In genomic region chr16:31192856-31193642, GRCh38 we compare ENCODE assay signal across 26 cellular contexts. TPM values are rescaled to one million over a fixed set of nuclear protein-coding genes. Genes with fewer than 3 reads are reported as not detected.
DNase-seq lines count a peak whose midpoint lies in the region; ATAC-seq, FAIRE-seq and TF ChIP-seq lines count a peak whose summit lies in the region.
"Had no signal": no experiment of that assay in that cellular context is flagged by ENCODE, and none has a peak within 500 bp of the region (broad histone marks: within the 10 kb centered on the region; RNA-seq: fewer than 3 reads in every experiment).

No MANE protein-coding gene starts in this region.

- H3K79me1 ChIP-seq in H1 (ENCODE audit: low read depth, low read length): peaks cover 7% of the 10 kb centered on the region

- TF ChIP-seq RAD21 in H1 (IDR thresholded peaks at IDR 0.05 in 1 of 2, conservative IDR thresholded peaks at IDR 0.05 in 1 of 2; ENCODE audit: low read depth in 2 of 2, low read length in 2 of 2): no peak

- H4K5ac ChIP-seq in H1 (ENCODE audit: insufficient read length, low read depth, low read length): no peak overlapping the region

- H3K9me3 Mint-ChIP-seq in WTC11 (no peaks in the 10 kb centered on the region), type B pancreatic cell (no peaks in the 10 kb centered on the region)
- H3K9me3 Mint-ChIP-seq: activated naive CD8-positive, alpha-beta T cell treated with anti-CD3 and anti-CD28 coated beads, Interleukin-2, amount 10 ng/mL, durations not matched to agents 7 days and 5 days; CD8-positive, alpha-beta memory T cell; T-helper 1 cell treated with Interleukin-12 subunit alpha and Interleukin-12 subunit beta and Interleukin-4 antibody, amounts not matched to agents 30 μg/mL and 1 μg/mL, for 36 hours had no signal

- H3K4me3 Mint-ChIP-seq in WTC11 (no peak overlapping the region), type B pancreatic cell (no peak overlapping the region)
- H3K4me3 Mint-ChIP-seq: activated naive CD8-positive, alpha-beta T cell treated with anti-CD3 and anti-CD28 coated beads, Interleukin-2, amount 10 ng/mL, durations not matched to agents 7 days and 5 days; T-helper 1 cell treated with Interleukin-12 subunit alpha and Interleukin-12 subunit beta and Interleukin-4 antibody, amounts not matched to agents 30 μg/mL and 1 μg/mL, for 36 hours had no signal

- H3K9me3 ChIP-seq in right cardiac atrium (ENCODE audit: control insufficient read depth, low read length) (no peaks in the 10 kb centered on the region), H1 (ENCODE audit: insufficient read depth in 2 of 2, low read depth in 1 of 2, low read length in 1 of 2) (no peaks in the 10 kb centered on the region)
- H3K9me3 ChIP-seq: breast epithelium, gastrocnemius medialis, right atrium auricular region had no signal

- TF ChIP-seq EP300 in H1 (IDR thresholded peaks at IDR 0.05; ENCODE audit: borderline replicate concordance in 1 of 2, low read depth in 2 of 2, low read length in 2 of 2): no peak

- H3K4me2 ChIP-seq in H1 (ENCODE audit: insufficient read depth in 1 of 2, low read depth in 2 of 2, low read length in 2 of 2): no peak overlapping the region
- H3K4me2 ChIP-seq: KMS-11 had no signal

- H3K14ac ChIP-seq in H1 (ENCODE audit: insufficient read length): no peak overlapping the region

- peak; percentile 27 to 60 for TF ChIP-seq POLR2A in H1 (IDR thresholded peaks at IDR 0.05; ENCODE audit: control extremely low read depth in 1 of 2, low read depth in 2 of 2, low read length in 2 of 2)

- no peak overlapping the region for H2BK20ac ChIP-seq in H1 (ENCODE audit: low read length)

- peaks cover 58 to 86% (median 83%) of the 10 kb centered on the region in 4 experiments for H3K36me3 ChIP-seq in H1 (ENCODE audit: control insufficient read depth in 2 of 4, insufficient read depth in 4 of 4, low read length in 3 of 4)

- no peak overlapping the region for H2AFZ ChIP-seq in H1 (ENCODE audit: low read length)

- H4K91ac ChIP-seq in H1 (replicated peaks; ENCODE audit: insufficient read length, low read length): no peak overlapping the region

- POLR2A ChIA-PET in WTC11 (lab: Charles Lee): interaction anchor here (0.7 to 1.8 kb wide), 5 partner anchors 9 to 163 kb away, joined by 4 to 8 read pairs (median 6); partner anchors contain the start of genes FUS and PYCARD
- POLR2A ChIA-PET in H1 (lab: Charles Lee; ENCODE audit: partially characterized antibody): interaction anchor here (0.7 to 17.4 kb wide), 14 partner anchors 8 to 144 kb away, joined by 3 to 430 read pairs (median 6); partner anchors contain the start of genes FUS, KAT8, PRSS8 and PYCARD

- H4K8ac ChIP-seq in H1 (ENCODE audit: extremely low read depth, insufficient read depth, low read length): peak overlapping the region; percentile 28; the same call in 1 of the 2 replicates

- H3K4me3 ChIP-seq in right cardiac atrium (ENCODE audit: low read length) (no peak overlapping the region), H1 (ENCODE audit: extremely low read depth in 1 of 4, insufficient read depth in 2 of 4, low read depth in 3 of 4, low read length in 4 of 4) (no peak overlapping the region)
- H3K4me3 ChIP-seq: breast epithelium, gastrocnemius medialis, right atrium auricular region had no signal

- no peaks in the 10 kb centered on the region for H3K4me1 Mint-ChIP-seq in WTC11
- H3K4me1 Mint-ChIP-seq in type B pancreatic cell (ENCODE audit: unreplicated experiment): no peaks in the 10 kb centered on the region

- H2BK12ac ChIP-seq in H1 (ENCODE audit: low read depth, low read length): no peak overlapping the region

- H2BK15ac ChIP-seq in H1 (ENCODE audit: low read length): no peak overlapping the region

- 90% methylated on average over 16 of the region's 16 CpGs for WGBS in right cardiac atrium
- 96% methylated on average over 16 of the region's 16 CpGs; no CpG with 5 or more reads in 1 of the 2 experiments for WGBS in H1 (ENCODE audit: extremely low coverage in 1 of 2, insufficient coverage in 1 of 2, insufficient read length in 1 of 2, insufficient replicate concordance in 2 of 2, low coverage in 1 of 2, low lambda C conversion rate in 2 of 2, missing lambda C conversion rate in 1 of 2), 2 experiments

- H3K4me1 ChIP-seq in right cardiac atrium (ENCODE audit: control insufficient read depth, insufficient read depth, low read length) (no peaks in the 10 kb centered on the region), H1 (replicated peaks in 1 of 4; ENCODE audit: control insufficient read depth in 3 of 4, insufficient read depth in 4 of 4, low read length in 3 of 4) (no peaks in the 10 kb centered on the region)
- H3K4me1 ChIP-seq: breast epithelium, gastrocnemius medialis, right atrium auricular region had no signal

- H3K27ac ChIP-seq in right cardiac atrium (ENCODE audit: low read length) (no peak overlapping the region), H1 (ENCODE audit: low read depth, low read length) (no peak overlapping the region)
- H3K27ac ChIP-seq: breast epithelium, gastrocnemius medialis, KMS-11, right atrium auricular region had no signal

- H3K36me3 Mint-ChIP-seq in WTC11 (peaks cover 83% of the 10 kb centered on the region), type B pancreatic cell (peaks cover 58% of the 10 kb centered on the region)

- H3K79me2 ChIP-seq in H1 (ENCODE audit: control insufficient read depth in 1 of 2, insufficient read depth in 2 of 2, low read length in 2 of 2): peaks cover 0 to 30% of the 10 kb centered on the region in 2 experiments; a peak in 2 of 4 replicates

- DNase-seq in cardiac septum (ENCODE audit: low spot score): peak; percentile 51
- no peak for DNase-seq in right cardiac atrium
- DNase-seq in WTC11 (ENCODE audit: low spot score): no peak
- DNase-seq in H1 (ENCODE audit: low read depth in 1 of 2, low spot score in 2 of 2): no peak
- no peak for DNase-seq in type B pancreatic cell (ENCODE audit: extremely low spot score, unreplicated experiment)
- no peak for DNase-seq in epidermal melanocyte (ENCODE audit: insufficient read length, low spot score)
- DNase-seq in NCI-H1092 (lab: John Stamatoyannopoulos, UW): no peak
- DNase-seq: activated naive CD8-positive, alpha-beta T cell treated with anti-CD3 and anti-CD28 coated beads, Interleukin-2, amount 10 ng/mL, durations not matched to agents 7 days and 5 days; CD8-positive, alpha-beta memory T cell; dermis blood vessel endothelial cell; gastrocnemius medialis; HCEC 1CT; NCI-H1092 treated with DMSO at 0.1 percent for 48 hours; NCI-H2171; NCI-H748 treated with DMSO at 0.1 percent for 48 hours; occipital lobe; OCI-M1 had no signal

- no peak for FAIRE-seq in H1 (lab: Jason Lieb, UNC)

- peak overlapping the region; percentile 61 for H3K27ac Mint-ChIP-seq in WTC11
- H3K27ac Mint-ChIP-seq in type B pancreatic cell: peak overlapping the region; percentile 21
- H3K27ac Mint-ChIP-seq: T-helper 1 cell treated with Interleukin-12 subunit alpha and Interleukin-12 subunit beta and Interleukin-4 antibody, amounts not matched to agents 30 μg/mL and 1 μg/mL, for 36 hours had no signal

- ATAC-seq in right cardiac atrium (no peak), WTC11 (no peak), HG02642 (IDR thresholded peaks at IDR 0.05; ENCODE audit: poor library complexity, unreplicated experiment) (no peak)
- ATAC-seq: gastrocnemius medialis had no signal

- no peak overlapping the region for H2BK5ac ChIP-seq in H1 (ENCODE audit: low read depth, low read length)

- H3K56ac ChIP-seq in H1 (replicated peaks; ENCODE audit: insufficient read length, low read depth, low read length): no peak overlapping the region

- H3K27me3 Mint-ChIP-seq in WTC11 (ENCODE audit: low read depth): no peaks in the 10 kb centered on the region
- H3K27me3 Mint-ChIP-seq in type B pancreatic cell: no peaks in the 10 kb centered on the region
- H3K27me3 Mint-ChIP-seq: activated naive CD8-positive, alpha-beta T cell treated with anti-CD3 and anti-CD28 coated beads, Interleukin-2, amount 10 ng/mL, durations not matched to agents 7 days and 5 days; CD8-positive, alpha-beta memory T cell had no signal

- CTCF ChIA-PET in WTC11 (lab: Charles Lee): interaction anchor here (1.1 kb wide), 1 partner anchor 189 kb away, joined by 3 read pairs; no protein-coding TSS in a partner anchor
- CTCF ChIA-PET in H1 (lab: Charles Lee; ENCODE audit: partially characterized antibody): no interaction called here

- H3K27me3 ChIP-seq in right cardiac atrium (ENCODE audit: control insufficient read depth, insufficient read depth) (no peaks in the 10 kb centered on the region), H1 (replicated peaks in 1 of 4; ENCODE audit: control insufficient read depth in 3 of 4, extremely low read depth in 1 of 4, insufficient read depth in 3 of 4, low read length in 3 of 4) (no peaks in the 10 kb centered on the region)
- H3K27me3 ChIP-seq: breast epithelium, gastrocnemius medialis, right atrium auricular region had no signal

- no peak overlapping the region for H3K18ac ChIP-seq in H1 (ENCODE audit: extremely low read depth, low read length)

- no peaks in the 10 kb centered on the region for H3K23me2 ChIP-seq in H1 (ENCODE audit: low read depth, low read length)

- TF ChIP-seq CTCF in WTC11 (IDR thresholded peaks at IDR 0.05): no peak
- no peak for TF ChIP-seq CTCF in H1 (IDR thresholded peaks at IDR 0.05; ENCODE audit: control extremely low read depth in 1 of 3, insufficient read depth in 1 of 3, low read depth in 1 of 3, low read length in 3 of 3)
- no peak for TF ChIP-seq CTCF in type B pancreatic cell (conservative IDR thresholded peaks at IDR 0.05)

- H3K4ac ChIP-seq in H1 (replicated peaks; ENCODE audit: insufficient read length, low read depth, low read length): no peak overlapping the region

- peaks cover 5 to 35% of the 10 kb centered on the region in 2 experiments for H4K20me1 ChIP-seq in H1 (replicated peaks in 1 of 2; ENCODE audit: control insufficient read depth in 1 of 2, insufficient read depth in 2 of 2, low read length in 2 of 2)

- H3K23ac ChIP-seq in H1 (ENCODE audit: insufficient read length): no peak overlapping the region

- H2BK120ac ChIP-seq in H1 (replicated peaks; ENCODE audit: low read depth, low read length): no peak overlapping the region

- intact Hi-C loops in cardiac septum (cut with DNase I): no loop called here
- intact Hi-C loops in right cardiac atrium (cut with DNase I): no loop called here

- H3K9ac ChIP-seq in H1 (replicated peaks in 1 of 4; ENCODE audit: extremely low read depth in 1 of 4, low read depth in 3 of 4, low read length in 3 of 4): no peak overlapping the region
- H3K9ac ChIP-seq: KMS-11 had no signal

- no peak overlapping the region for H2AK5ac ChIP-seq in H1 (ENCODE audit: low read depth, low read length)

RNA-seq across cellular contexts. Expression of gene PYCARD, which starts 9.5 kb away (rescaled TPM):
- total RNA-seq in cardiac septum (3.2 TPM), right cardiac atrium (10 to 100 TPM in 1 of 4 donors, 1 to 10 TPM in 3; 6.6 to 13.2 (median 8.2) TPM), WTC11 (2021) (35.2 to 45.5 TPM (median 42.4 TPM) in 3 replicates), type B pancreatic cell (ENCODE audit: low replicate concordance) (8.2 and 14.5 TPM in 2 replicates)
- polyA plus RNA-seq in right cardiac atrium (8.0 TPM), H1 (2011; rRNA removed) (77.9 and 87.0 TPM in 2 replicates)
- 29.9 and 32.2 TPM in 2 replicates for total RNA-seq in H1 (2021; fragmentation: NEBNext Ultra II Directional; extraction: Animal tissue kit (Norgen Biotek cat#: 25700))
- polyA plus RNA-seq in H1 (2011; cell fraction: cytosol; rRNA removed): 73.9 TPM
- 54.1 TPM for polyA plus RNA-seq in H1 (2011; cell fraction: nucleus; rRNA removed)
- 36.7 to 66.7 TPM (median 58.8 TPM) in 4 replicates for polyA plus RNA-seq in H1 (2012, experiment 1 of 2)
- polyA plus RNA-seq in H1 (2012, experiment 2 of 2): 41.9 TPM
- polyA plus RNA-seq in H1 (2013, experiment 1 of 2): 29.1 TPM
- 29.0 TPM for polyA plus RNA-seq in H1 (2013, experiment 2 of 2)
- 9.6 and 13.2 TPM in 2 replicates for polyA minus RNA-seq in H1 (2011; rRNA and poly(A)+ RNA removed)
- polyA minus RNA-seq in H1 (2011; cell fraction: cytosol; rRNA and poly(A)+ RNA removed): 17.5 TPM
- polyA minus RNA-seq in H1 (2011; cell fraction: nucleus; rRNA and poly(A)+ RNA removed): 11.4 TPM

RNA-seq across cellular contexts. Expression of gene FUS, which starts 13.1 kb away (rescaled TPM):
- total RNA-seq in cardiac septum: 158 TPM
- 100 to 1,000 TPM; 112 to 172 (median 138) TPM for total RNA-seq in right cardiac atrium
- polyA plus RNA-seq in right cardiac atrium: 153 TPM
- total RNA-seq in WTC11 (2021): 631 to 770 TPM (median 679 TPM) in 3 replicates
- 685 and 686 TPM in 2 replicates for total RNA-seq in H1 (2021; fragmentation: NEBNext Ultra II Directional; extraction: Animal tissue kit (Norgen Biotek cat#: 25700))
- 484 and 491 TPM in 2 replicates for polyA plus RNA-seq in H1 (2011; rRNA removed)
- polyA plus RNA-seq in H1 (2011; cell fraction: cytosol; rRNA removed): 464 TPM
- polyA plus RNA-seq in H1 (2011; cell fraction: nucleus; rRNA removed): 680 TPM
- polyA plus RNA-seq in H1 (2012, experiment 1 of 2): 1,043 to 1,228 TPM (median 1,129 TPM) in 4 replicates
- 352 TPM for polyA plus RNA-seq in H1 (2012, experiment 2 of 2)
- polyA plus RNA-seq in H1 (2013, experiment 1 of 2): 689 TPM
- polyA plus RNA-seq in H1 (2013, experiment 2 of 2): 688 TPM
- polyA minus RNA-seq in H1 (2011; rRNA and poly(A)+ RNA removed): 207 and 224 TPM in 2 replicates
- polyA minus RNA-seq in H1 (2011; cell fraction: cytosol; rRNA and poly(A)+ RNA removed): 462 TPM
- 413 TPM for polyA minus RNA-seq in H1 (2011; cell fraction: nucleus; rRNA and poly(A)+ RNA removed)
- 400 and 654 TPM in 2 replicates for total RNA-seq in type B pancreatic cell (ENCODE audit: low replicate concordance)

RNA-seq across cellular contexts. Expression of gene TRIM72, which starts 20.9 kb away (rescaled TPM):
- total RNA-seq in cardiac septum (2.4 TPM), right cardiac atrium (under 1 TPM in 3 of 4 donors, not detected in 1; 0.03 to 0.31 (median 0.14) TPM), WTC11 (2021) (1.8 to 2.5 TPM (median 2.4 TPM) in 3 replicates), type B pancreatic cell (ENCODE audit: low replicate concordance) (0.02 TPM in 1 of 2 replicates, not detected in the other)
- polyA plus RNA-seq in right cardiac atrium (0.11 TPM), H1 (2011; rRNA removed) (0.57 and 0.97 TPM in 2 replicates)
- total RNA-seq in H1 (2021; fragmentation: NEBNext Ultra II Directional; extraction: Animal tissue kit (Norgen Biotek cat#: 25700)): 1.3 and 2.1 TPM in 2 replicates
- 0.58 TPM for polyA plus RNA-seq in H1 (2011; cell fraction: cytosol; rRNA removed)
- 1.3 TPM for polyA plus RNA-seq in H1 (2011; cell fraction: nucleus; rRNA removed)
- polyA plus RNA-seq in H1 (2012, experiment 1 of 2): 0.84 to 1.6 TPM (median 1.1 TPM) in 4 replicates
- polyA plus RNA-seq in H1 (2012, experiment 2 of 2): 0.38 TPM
- polyA plus RNA-seq in H1 (2013, experiment 1 of 2): 0.28 TPM
- polyA plus RNA-seq in H1 (2013, experiment 2 of 2): 0.26 TPM
- polyA minus RNA-seq in H1 (2011; rRNA and poly(A)+ RNA removed): 0.57 and 0.93 TPM in 2 replicates
- 2.1 TPM for polyA minus RNA-seq in H1 (2011; cell fraction: cytosol; rRNA and poly(A)+ RNA removed)
- polyA minus RNA-seq in H1 (2011; cell fraction: nucleus; rRNA and poly(A)+ RNA removed): 0.50 TPM
- total RNA-seq: activated naive CD8-positive, alpha-beta T cell treated with anti-CD3 and anti-CD28 coated beads, Interleukin-2, amount 10 ng/mL, durations not matched to agents 7 days and 5 days; CD8-positive, alpha-beta memory T cell; dermis blood vessel endothelial cell had no signal
- polyA plus RNA-seq: AG04450; CD8-positive, alpha-beta memory T cell had no signal

RNA-seq across cellular contexts. Expression of gene PYDC1, which starts 23.9 kb away (rescaled TPM):
- not detected for total RNA-seq in cardiac septum
- not detected for total RNA-seq in right cardiac atrium
- 0.23 TPM for polyA plus RNA-seq in right cardiac atrium
- total RNA-seq in WTC11 (2021): 1.9 to 9.5 TPM (median 6.1 TPM) in 3 replicates
- 3.0 and 3.5 TPM in 2 replicates for total RNA-seq in H1 (2021; fragmentation: NEBNext Ultra II Directional; extraction: Animal tissue kit (Norgen Biotek cat#: 25700))
- 5.9 and 11.1 TPM in 2 replicates for polyA plus RNA-seq in H1 (2011; rRNA removed)
- polyA plus RNA-seq in H1 (2011; cell fraction: cytosol; rRNA removed): 6.0 TPM
- polyA plus RNA-seq in H1 (2011; cell fraction: nucleus; rRNA removed): 3.6 TPM
- 2.5 to 6.9 TPM (median 3.8 TPM) in 4 replicates for polyA plus RNA-seq in H1 (2012, experiment 1 of 2)
- polyA plus RNA-seq in H1 (2012, experiment 2 of 2): 13.3 TPM
- 2.0 TPM for polyA plus RNA-seq in H1 (2013, experiment 1 of 2)
- 1.6 TPM for polyA plus RNA-seq in H1 (2013, experiment 2 of 2)
- 0.56 TPM in 1 of 2 replicates, not detected in the other for polyA minus RNA-seq in H1 (2011; rRNA and poly(A)+ RNA removed)
- not detected for polyA minus RNA-seq in H1 (2011; cell fraction: cytosol; rRNA and poly(A)+ RNA removed)
- polyA minus RNA-seq in H1 (2011; cell fraction: nucleus; rRNA and poly(A)+ RNA removed): not detected
- total RNA-seq in type B pancreatic cell (ENCODE audit: low replicate concordance): not detected in 2 replicates
- total RNA-seq: activated naive CD8-positive, alpha-beta T cell treated with anti-CD3 and anti-CD28 coated beads, Interleukin-2, amount 10 ng/mL, durations not matched to agents 7 days and 5 days; breast epithelium; CD8-positive, alpha-beta memory T cell; dermis blood vessel endothelial cell; gastrocnemius medialis; mononuclear cell; right atrium auricular region; urinary bladder had no signal
- polyA plus RNA-seq: AG04450; CD8-positive, alpha-beta memory T cell; esophagus; urinary bladder had no signal

RNA-seq across cellular contexts. Expression of gene PRSS36, which starts 43.2 kb away (rescaled TPM):
- total RNA-seq in cardiac septum (1.1 TPM), right cardiac atrium (1 to 10 TPM; 1.3 to 2.2 (median 1.8) TPM), WTC11 (2021) (0.48 to 1.5 TPM (median 1.3 TPM) in 3 replicates), type B pancreatic cell (ENCODE audit: low replicate concordance) (1.8 and 2.0 TPM in 2 replicates)
- polyA plus RNA-seq in right cardiac atrium (1.1 TPM), H1 (2011; rRNA removed) (1.9 and 3.1 TPM in 2 replicates)
- 1.3 TPM in 2 replicates for total RNA-seq in H1 (2021; fragmentation: NEBNext Ultra II Directional; extraction: Animal tissue kit (Norgen Biotek cat#: 25700))
- 2.3 TPM for polyA plus RNA-seq in H1 (2011; cell fraction: cytosol; rRNA removed)
- 3.5 TPM for polyA plus RNA-seq in H1 (2011; cell fraction: nucleus; rRNA removed)
- polyA plus RNA-seq in H1 (2012, experiment 1 of 2): 0.76 to 1.4 TPM (median 1.1 TPM) in 4 replicates
- polyA plus RNA-seq in H1 (2012, experiment 2 of 2): 0.33 TPM
- 0.87 TPM for polyA plus RNA-seq in H1 (2013, experiment 1 of 2)
- polyA plus RNA-seq in H1 (2013, experiment 2 of 2): 0.68 TPM
- 0.41 TPM in 1 of 2 replicates, not detected in the other for polyA minus RNA-seq in H1 (2011; rRNA and poly(A)+ RNA removed)
- polyA minus RNA-seq in H1 (2011; cell fraction: cytosol; rRNA and poly(A)+ RNA removed): not detected
- 1.7 TPM for polyA minus RNA-seq in H1 (2011; cell fraction: nucleus; rRNA and poly(A)+ RNA removed)
- total RNA-seq: dermis blood vessel endothelial cell, occipital lobe had no signal
